In genomic region chr10:110744767-110745166, GRCh38 we compare ENCODE assay signal across 14 cellular contexts.
"Had no signal": no experiment of that assay in that cellular context is flagged by ENCODE, and none has a peak within 500 bp of the region (broad histone marks: within the 10 kb centered on the region; RNA-seq: fewer than 3 reads in every experiment).

No MANE protein-coding gene starts in this region.

- H3K27ac Mint-ChIP-seq: activated CD4-positive, alpha-beta memory T cell treated with anti-CD3 and anti-CD28 coated beads, Interleukin-2, amount 10 ng/mL, durations not matched to agents 7 days and 5 days; activated CD4-positive, alpha-beta T cell treated with anti-CD3 and anti-CD28 coated beads for 36 hours; activated naive CD4-positive, alpha-beta T cell treated with anti-CD3 and anti-CD28 coated beads, Interleukin-2, amount 10 ng/mL, durations not matched to agents 7 days and 5 days; activated T-cell treated with anti-CD3 and anti-CD28 coated beads, Interleukin-2, amount 50 U/mL, for 24 hours; stimulated activated naive B cell treated with anti-CD40 and anti-IgM and Interleukin-4, amounts not matched to agents 10 μg/mL and 1 μg/mL and 100 μg/mL, for 72 hours; T-helper 1 cell treated with Interleukin-12 subunit alpha and Interleukin-12 subunit beta and Interleukin-4 antibody, amounts not matched to agents 30 μg/mL and 1 μg/mL, for 36 hours had no signal

- ATAC-seq: activated CD4-positive, alpha-beta T cell treated with anti-CD3 and anti-CD28 coated beads for 36 hours; esophagus mucosa; stimulated activated naive B cell treated with anti-CD40 and anti-IgM and Interleukin-4, amounts not matched to agents 10 μg/mL and 1 μg/mL and 100 μg/mL, for 72 hours had no signal

- H3K4me3 Mint-ChIP-seq: activated CD4-positive, alpha-beta memory T cell treated with anti-CD3 and anti-CD28 coated beads, Interleukin-2, amount 10 ng/mL, durations not matched to agents 7 days and 5 days; activated CD4-positive, alpha-beta T cell treated with anti-CD3 and anti-CD28 coated beads for 36 hours; activated naive CD4-positive, alpha-beta T cell treated with anti-CD3 and anti-CD28 coated beads, Interleukin-2, amount 10 ng/mL, durations not matched to agents 7 days and 5 days; activated T-cell treated with anti-CD3 and anti-CD28 coated beads, Interleukin-2, amount 50 U/mL, for 24 hours; neural crest cell; stimulated activated naive B cell treated with anti-CD40 and anti-IgM and Interleukin-4, amounts not matched to agents 10 μg/mL and 1 μg/mL and 100 μg/mL, for 72 hours; T-helper 1 cell treated with Interleukin-12 subunit alpha and Interleukin-12 subunit beta and Interleukin-4 antibody, amounts not matched to agents 30 μg/mL and 1 μg/mL, for 36 hours had no signal

- H2AFZ ChIP-seq: hepatocyte had no signal

- H3K79me2 ChIP-seq: hepatocyte had no signal

- H3K4me3 ChIP-seq: adrenal gland, cardiac muscle cell, colonic mucosa, hepatocyte, tibial nerve had no signal

- H3K27ac ChIP-seq: adrenal gland, colonic mucosa, hepatocyte, tibial nerve had no signal

- H3K27me3 Mint-ChIP-seq: activated CD4-positive, alpha-beta memory T cell treated with anti-CD3 and anti-CD28 coated beads, Interleukin-2, amount 10 ng/mL, durations not matched to agents 7 days and 5 days; activated CD4-positive, alpha-beta T cell treated with anti-CD3 and anti-CD28 coated beads for 36 hours; activated T-cell treated with anti-CD3 and anti-CD28 coated beads, Interleukin-2, amount 50 U/mL, for 24 hours had no signal

- H3K4me2 ChIP-seq: hepatocyte had no signal

- H3K9me3 ChIP-seq: adrenal gland, colonic mucosa, tibial nerve had no signal

- H3K36me3 ChIP-seq: adrenal gland, cardiac muscle cell, colonic mucosa, tibial nerve had no signal

- H3K4me1 ChIP-seq: adrenal gland, colonic mucosa had no signal

- H3K9me3 Mint-ChIP-seq: neural crest cell had no signal

- DNase-seq: activated CD4-positive, alpha-beta memory T cell treated with anti-CD3 and anti-CD28 coated beads, Interleukin-2, amount 10 ng/mL, durations not matched to agents 7 days and 5 days; activated CD4-positive, alpha-beta T cell treated with anti-CD3 and anti-CD28 coated beads for 36 hours; activated T-cell treated with anti-CD3 and anti-CD28 coated beads, Interleukin-2, amount 50 U/mL, for 24 hours; adrenal gland; colonic mucosa; mesendoderm; stimulated activated naive B cell treated with anti-CD40 and anti-IgM and Interleukin-4, amounts not matched to agents 10 μg/mL and 1 μg/mL and 100 μg/mL, for 72 hours had no signal

- H3K27me3 ChIP-seq: adrenal gland, cardiac muscle cell, colonic mucosa, hepatocyte, tibial nerve had no signal
